8 cellular contexts compared by ENCODE assay signal in genomic region chr10:101130984-101131961, GRCh38. TPM values are rescaled to one million over a fixed set of nuclear protein-coding genes. Genes with fewer than 3 reads are reported as not detected.
DNase-seq lines count a peak whose midpoint lies in the region; ATAC-seq and TF ChIP-seq lines count a peak whose summit lies in the region.

Gene TLX1 (plus strand): TSS chr10:101131300. CDS start chr10:101131542, 242 bp downstream.

- BruUV-seq in Calu3 (replicated peaks; lab: Mats Ljungman, UMichigan), result no TSS peak

- in situ Hi-C loops in KBM-7 (cut with MboI; ENCODE audit: low pct_unique_long_range_greater_than_20kb, low sequenced_read_pairs), result no loop called here

- H3K27ac ChIP-seq in neural cell (ENCODE audit: low read length), result no peak within 1 kb of the TSS

- no peaks in the 10 kb centered on the region for H3K9me3 ChIP-seq in neural cell (ENCODE audit: low read length)

- H3K4me2 ChIP-seq in neural cell (ENCODE audit: low read length), result peak within 1 kb of the TSS; percentile 35

- H3F3A ChIP-seq in neural cell (ENCODE audit: insufficient read depth, low read length, poor library complexity, severe bottlenecking), result no peaks in the 10 kb centered on the region

- H3K27ac Mint-ChIP-seq in Calu3 (ENCODE audit: unreplicated experiment), result no peak within 1 kb of the TSS
- H3K27ac Mint-ChIP-seq in central memory CD8-positive, alpha-beta T cell (ENCODE audit: low read depth), result no peak within 1 kb of the TSS

- no peak for TF ChIP-seq RAD21 in neural cell (conservative IDR thresholded peaks at IDR 0.05)

- no peak within 1 kb of the TSS for H2AFZ ChIP-seq in neural cell (ENCODE audit: low read depth, low read length)

- DNase-seq in Calu3 (peak; percentile 28), KBM-7 (peak; percentile 95), C1 segment of cervical spinal cord (lab: John Stamatoyannopoulos, UW) (no peak), foreskin melanocyte (no peak)
- no peak for DNase-seq in central memory CD8-positive, alpha-beta T cell (ENCODE audit: low spot score in 2 of 2)
- no peak for DNase-seq in activated CD4-positive, alpha-beta T cell treated with anti-CD3 and anti-CD28 coated beads, Interleukin-2, amount 50 U/mL, for 4 hours

- TF ChIP-seq CTCF in Calu3 (IDR thresholded peaks at IDR 0.05; ENCODE audit: unreplicated experiment), result no peak
- peak; percentile 41 for TF ChIP-seq CTCF in neural cell (IDR thresholded peaks at IDR 0.05; ENCODE audit: poor library complexity, severe bottlenecking)

- H3K36me3 Mint-ChIP-seq in Calu3 (ENCODE audit: insufficient read depth, unreplicated experiment), result no peaks in the 10 kb centered on the region
- peaks cover 6% of the 10 kb centered on the region for H3K36me3 Mint-ChIP-seq in central memory CD8-positive, alpha-beta T cell (ENCODE audit: insufficient read depth)

- H3K4me3 Mint-ChIP-seq in Calu3 (ENCODE audit: low read depth, unreplicated experiment), result peak within 1 kb of the TSS; percentile 49
- peak within 1 kb of the TSS; percentile 41 for H3K4me3 Mint-ChIP-seq in central memory CD8-positive, alpha-beta T cell

- intact Hi-C loops in Calu3 (cut with micrococcal nuclease; ENCODE audit: unreplicated experiment), result no loop called here

- no peaks in the 10 kb centered on the region for H3K9me2 ChIP-seq in neural cell (ENCODE audit: insufficient read depth, low read length)

- H3K27me3 Mint-ChIP-seq in Calu3 (ENCODE audit: unreplicated experiment), result peaks cover 87% of the 10 kb centered on the region
- peaks cover 90% of the 10 kb centered on the region for H3K27me3 Mint-ChIP-seq in central memory CD8-positive, alpha-beta T cell

- no peaks in the 10 kb centered on the region for H3K4me1 Mint-ChIP-seq in Calu3 (ENCODE audit: low read depth, unreplicated experiment)
- H3K4me1 Mint-ChIP-seq in central memory CD8-positive, alpha-beta T cell, result peaks cover 17% of the 10 kb centered on the region

- no peaks in the 10 kb centered on the region for H3K79me2 ChIP-seq in neural cell (replicated peaks; ENCODE audit: insufficient read depth, low read length)

- no peaks in the 10 kb centered on the region for H4K20me1 ChIP-seq in neural cell (ENCODE audit: insufficient read depth)

- H3K9ac ChIP-seq in neural cell (ENCODE audit: low read length), result peak within 1 kb of the TSS; percentile 9

- no peak for ATAC-seq in central memory CD8-positive, alpha-beta T cell (replicated peaks; ENCODE audit: extremely low read depth, poor library complexity, severe bottlenecking)
- ATAC-seq in HG02571 (IDR thresholded peaks at IDR 0.05; ENCODE audit: unreplicated experiment), result no peak

- CTCF ChIA-PET in Calu3 (lab: Charles Lee), result interaction anchor here (0.6 to 0.8 kb wide), 3 partner anchors 61 to 100 kb away, joined by 3 to 6 read pairs (median 4); partner anchors contain the start of genes PDZD7 and SFXN3

- no peak for TF ChIP-seq EP300 in neural cell (conservative IDR thresholded peaks at IDR 0.05; ENCODE audit: poor library complexity, severe bottlenecking)

- peaks cover 99% of the 10 kb centered on the region for H3K27me3 ChIP-seq in neural cell (ENCODE audit: insufficient read depth, low read depth, low read length)

- peak within 1 kb of the TSS; percentile 62 for H3K4me3 ChIP-seq in neural cell (ENCODE audit: low read length)

- no peaks in the 10 kb centered on the region for H3K36me3 ChIP-seq in neural cell (ENCODE audit: insufficient read depth, low read length)

- H3K9me3 Mint-ChIP-seq in Calu3 (ENCODE audit: low read depth, unreplicated experiment), result no peaks in the 10 kb centered on the region
- H3K9me3 Mint-ChIP-seq in central memory CD8-positive, alpha-beta T cell, result no peaks in the 10 kb centered on the region

TF ChIP-seq in neural cell, 6 proteins besides CTCF, POLR2A, EP300 and RAD21:
- TF ChIP-seq TAF1 (IDR thresholded peaks at IDR 0.05; ENCODE audit: low read depth) (no peak), POLR2AphosphoS5 (IDR thresholded peaks at IDR 0.05) (no peak), EZH2 (IDR thresholded peaks at IDR 0.05; ENCODE audit: borderline replicate concordance, insufficient read depth, low read length, poor library complexity, severe bottlenecking) (peak; percentile 37), REST (IDR thresholded peaks at IDR 0.05; ENCODE audit: borderline replicate concordance) (no peak), SMC3 (conservative IDR thresholded peaks at IDR 0.05; ENCODE audit: poor library complexity) (no peak), MXI1 (conservative IDR thresholded peaks at IDR 0.05; ENCODE audit: poor library complexity, severe bottlenecking) (no peak)

RNA-seq across cellular contexts. Expression of gene TLX1, which starts in this region (rescaled TPM):
- not detected in 2 replicates for total RNA-seq in Calu3 (2022)
- polyA plus RNA-seq in neural cell, result not detected in 2 replicates
- polyA minus RNA-seq in neural cell, result not detected in 2 replicates

Comparison
In these comparisons a context has a peak if more than half of its experiments do, and no peak if none do; other contexts are left out.
1. Peak in DNase-seq in Calu3; RNA of the gene not detected or under 1 TPM.